12 cellular contexts compared by ENCODE assay signal in the genomic region with DNA sequence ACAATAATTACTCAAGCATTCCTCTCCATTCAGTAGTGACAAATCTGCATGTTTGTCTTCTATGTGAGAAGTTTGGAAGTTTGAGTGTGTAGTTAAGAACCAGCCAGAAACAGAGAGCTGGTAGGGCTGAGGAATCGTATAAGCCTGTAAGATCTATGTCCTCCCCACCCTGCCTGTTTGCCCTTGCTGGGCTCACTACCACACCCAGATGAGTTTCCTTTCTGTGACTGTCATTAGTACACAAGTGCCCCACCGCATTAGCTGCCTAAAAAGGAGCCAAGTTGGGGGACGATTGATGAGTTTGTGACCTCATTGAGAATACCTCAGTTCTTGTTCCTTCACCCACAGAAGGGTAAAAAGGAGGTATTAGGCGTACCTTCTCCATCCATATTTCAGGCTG. TPM values are rescaled to one million over a fixed set of nuclear protein-coding genes. Genes with fewer than 3 reads are reported as not detected.
A peak's percentile ranks its signal among the peaks of the same experiment; 100 is the strongest.
DNase-seq lines count a peak whose midpoint lies in the region; ATAC-seq and TF ChIP-seq lines count a peak whose summit lies in the region.
"Had no signal": no experiment of that assay in that cellular context is flagged by ENCODE, and none has a peak within 500 bp of the region (broad histone marks: within the 10 kb centered on the region; RNA-seq: fewer than 3 reads in every experiment).

No MANE protein-coding gene starts in this region.

- intact Hi-C loops in left ventricle myocardium superior (cut with micrococcal nuclease), result no loop called here
- intact Hi-C loops in psoas muscle (cut with DNase I), result no loop called here

- H3K27me3 Mint-ChIP-seq in nephron progenitor cell (ENCODE audit: low read depth, poor library complexity), result no peaks in the 10 kb centered on the region

- H3K36me3 Mint-ChIP-seq in nephron progenitor cell (ENCODE audit: low read depth), result peaks cover 3% of the 10 kb centered on the region

- H3K4me1 ChIP-seq in psoas muscle, result no peaks in the 10 kb centered on the region

- TF ChIP-seq CTCF in nephron progenitor cell (IDR thresholded peaks at IDR 0.05), result no peak
- TF ChIP-seq CTCF in psoas muscle (IDR thresholded peaks at IDR 0.05), result no peak

- H3K27me3 ChIP-seq in psoas muscle (ENCODE audit: insufficient read depth in 3 of 3, low read length in 2 of 3), result peaks cover 0 to 3% (median 0%) of the 10 kb centered on the region in 3 donors

- no peak overlapping the region for H3K4me3 Mint-ChIP-seq in nephron progenitor cell

- no peaks in the 10 kb centered on the region for H3K36me3 ChIP-seq in psoas muscle (ENCODE audit: insufficient read depth in 1 of 2, low read depth in 1 of 2)

- no peak overlapping the region for H3K4me3 ChIP-seq in psoas muscle

- peaks cover 32% of the 10 kb centered on the region for H3K9me3 Mint-ChIP-seq in nephron progenitor cell

- H3K27ac Mint-ChIP-seq in nephron progenitor cell, result peak overlapping the region; percentile 34

- peaks cover 59% of the 10 kb centered on the region for H3K4me1 Mint-ChIP-seq in nephron progenitor cell

- DNase-seq in T-helper 9 cell, result peak; percentile 14
- peak; percentile 13 for DNase-seq in activated naive CD4-positive, alpha-beta T cell treated with anti-CD3 and anti-CD28 coated beads, Interleukin-2, amount 50 U/mL, for 16 hours
- DNase-seq in nephron progenitor cell, result no peak
- no peak for DNase-seq in left ventricle myocardium superior
- DNase-seq in psoas muscle, result no peak
- DNase-seq in epidermal melanocyte (ENCODE audit: insufficient read length, low spot score), result no peak
- DNase-seq: NK-92 treated with Interleukin-12 subunit alpha and Interleukin-12 subunit beta, amount 100 ng/mL, for 24 hours; substantia nigra had no signal

- ATAC-seq in GM18511 (IDR thresholded peaks at IDR 0.05; ENCODE audit: unreplicated experiment), result peak; percentile 35
- no peak for ATAC-seq in left ventricle myocardium superior
- no peak for ATAC-seq in HG02970 (IDR thresholded peaks at IDR 0.05; ENCODE audit: low FRiP score, unreplicated experiment)
- no peak for ATAC-seq in psoas muscle
- ATAC-seq: HCT116, HepG2 had no signal

- WGBS in psoas muscle, 3 donors, result 56 to 68% (median 67%) methylated on average over 4 of the region's 4 CpGs

- H3K27ac ChIP-seq in psoas muscle, result no peak overlapping the region

- no peaks in the 10 kb centered on the region for H3K9me3 ChIP-seq in psoas muscle

RNA-seq across cellular contexts. Expression of a gene that starts 28.3 kb away (rescaled TPM):
- total RNA-seq in left ventricle myocardium superior, result 3.3 TPM
- 1 to 10 TPM; 1.6 to 4.4 (median 2.2) TPM for total RNA-seq in psoas muscle
- 1 to 10 TPM; 1.6 to 2.0 (median 1.9) TPM for polyA plus RNA-seq in psoas muscle

Comparison
In these comparisons a context has a peak if more than half of its experiments do, and no peak if none do; other contexts are left out.
1. DNase-seq: peak in T-helper 9 cell (single experiment) and activated naive CD4-positive, alpha-beta T cell treated with anti-CD3 and anti-CD28 coated beads, Interleukin-2, amount 50 U/mL, for 16 hours (single experiment); none in nephron progenitor cell (single experiment), left ventricle myocardium superior (single experiment), psoas muscle (0 of 2) and epidermal melanocyte (single experiment).